ENCODE assay signal across 28 cellular contexts in genomic region chr14:34426313-34427295, GRCh38.
"Had no signal": no experiment of that assay in that cellular context is flagged by ENCODE, and none has a peak within 500 bp of the region (broad histone marks: within the 10 kb centered on the region; RNA-seq: fewer than 3 reads in every experiment).

No MANE protein-coding gene starts in this region.

- FAIRE-seq: endothelial cell of umbilical vein, TTC549 had no signal

- H3K9me3 ChIP-seq: esophagus muscularis mucosa, gastroesophageal sphincter, psoas muscle, right atrium auricular region, suprapubic skin, vagina had no signal

- H3K27ac Mint-ChIP-seq: activated CD4-positive, alpha-beta T cell treated with anti-CD3 and anti-CD28 coated beads for 36 hours; activated T-helper 2 cell treated with anti-CD3 and anti-CD28 coated beads, Interferon-gamma antibody, Interleukin-2, Interleukin-4, amounts not matched to agents 10 μg/mL and 5 μg/mL and 100 μg/mL, durations not matched to agents 14 hours and 24 hours and 36 hours; brain; effector memory CD8-positive, alpha-beta T cell; natural killer cell treated with Interleukin-12 subunit alpha and Interleukin-12 subunit beta and Interleukin-15 and Interleukin-18, amount 100 ng/mL, for 72 hours; stimulated activated naive CD8-positive, alpha-beta T cell treated with anti-CD3 and anti-CD28 coated beads, Interleukin-15, amount 100 ng/mL, for 72 hours; T-cell; T-helper 2 cell treated with Interferon-gamma antibody and Interleukin-4, amounts not matched to agents 5 μg/mL and 100 μg/mL, for 36 hours had no signal

- H3K27me3 Mint-ChIP-seq: activated CD4-positive, alpha-beta T cell treated with anti-CD3 and anti-CD28 coated beads for 36 hours; stimulated activated naive CD8-positive, alpha-beta T cell treated with anti-CD3 and anti-CD28 coated beads, Interleukin-15, amount 100 ng/mL, for 72 hours; type B pancreatic cell had no signal

- H3K4me3 ChIP-seq: esophagus muscularis mucosa, gastroesophageal sphincter, lung, psoas muscle, right atrium auricular region, suprapubic skin, vagina had no signal

- ATAC-seq: activated CD4-positive, alpha-beta T cell treated with anti-CD3 and anti-CD28 coated beads for 36 hours; activated T-cell treated with anti-CD3 and anti-CD28 coated beads, Interleukin-2, amount 50 U/mL, for 4 hours; effector memory CD8-positive, alpha-beta T cell; gastroesophageal sphincter; natural killer cell treated with Interleukin-12 subunit alpha and Interleukin-12 subunit beta and Interleukin-15 and Interleukin-18, amount 100 ng/mL, for 72 hours; stimulated activated naive CD8-positive, alpha-beta T cell treated with anti-CD3 and anti-CD28 coated beads, Interleukin-15, amount 100 ng/mL, for 72 hours; T-cell had no signal

- H3K4me1 Mint-ChIP-seq: activated CD4-positive, alpha-beta T cell treated with anti-CD3 and anti-CD28 coated beads for 36 hours; brain; stimulated activated naive CD8-positive, alpha-beta T cell treated with anti-CD3 and anti-CD28 coated beads, Interleukin-15, amount 100 ng/mL, for 72 hours; T-cell had no signal

- H3K36me3 ChIP-seq: esophagus muscularis mucosa, right atrium auricular region, suprapubic skin, vagina, WERI-Rb-1 had no signal

- H3K4me1 ChIP-seq: esophagus muscularis mucosa, gastroesophageal sphincter, psoas muscle, right atrium auricular region, suprapubic skin, vagina had no signal

- H3K27ac ChIP-seq: esophagus muscularis mucosa, gastroesophageal sphincter, psoas muscle, right atrium auricular region, suprapubic skin, vagina, WERI-Rb-1 had no signal

- H3K27me3 ChIP-seq: esophagus muscularis mucosa, gastroesophageal sphincter, right atrium auricular region, suprapubic skin, vagina had no signal

- DNase-seq: activated CD4-positive, alpha-beta T cell treated with anti-CD3 and anti-CD28 coated beads for 36 hours; activated CD4-positive, alpha-beta T cell treated with anti-CD3 and anti-CD28 coated beads, Interleukin-2, amount 50 U/mL, for 4 hours; activated CD8-positive, alpha-beta memory T cell treated with anti-CD3 and anti-CD28 coated beads for 24 hours; activated CD8-positive, alpha-beta memory T cell treated with anti-CD3 and anti-CD28 coated beads, Interleukin-2, amount 50 U/mL, for 4 hours; activated naive CD4-positive, alpha-beta T cell treated with Interleukin-2 at 50 U/mL for 16 hours; activated T-cell treated with anti-CD3 and anti-CD28 coated beads, Interleukin-2, amount 50 U/mL, for 4 hours; caudate nucleus; effector memory CD8-positive, alpha-beta T cell; head of caudate nucleus; islet precursor cell; psoas muscle; stimulated activated CD4-positive, alpha-beta T cell treated with anti-CD3 and anti-CD28 coated beads, Interleukin-1b, Interleukin-23, amount 100 ng/mL, for 48 hours; stimulated activated naive CD8-positive, alpha-beta T cell treated with anti-CD3 and anti-CD28 coated beads, Interleukin-15, amount 100 ng/mL, for 72 hours; T-cell; WERI-Rb-1 had no signal

- H3K36me3 Mint-ChIP-seq: natural killer cell treated with Interleukin-12 subunit alpha and Interleukin-12 subunit beta and Interleukin-15 and Interleukin-18, amount 100 ng/mL, for 72 hours had no signal

- H3K9me3 Mint-ChIP-seq: activated T-helper 2 cell treated with anti-CD3 and anti-CD28 coated beads, Interferon-gamma antibody, Interleukin-2, Interleukin-4, amounts not matched to agents 10 μg/mL and 5 μg/mL and 100 μg/mL, durations not matched to agents 14 hours and 24 hours and 36 hours; T-helper 2 cell treated with Interferon-gamma antibody and Interleukin-4, amounts not matched to agents 5 μg/mL and 100 μg/mL, for 36 hours; type B pancreatic cell had no signal

- H3K4me3 Mint-ChIP-seq: activated CD4-positive, alpha-beta T cell treated with anti-CD3 and anti-CD28 coated beads for 36 hours; activated T-cell treated with anti-CD3 and anti-CD28 coated beads, Interleukin-2, amount 50 U/mL, for 4 hours; brain; effector memory CD8-positive, alpha-beta T cell; natural killer cell treated with Interleukin-12 subunit alpha and Interleukin-12 subunit beta and Interleukin-15 and Interleukin-18, amount 100 ng/mL, for 72 hours; stimulated activated naive CD8-positive, alpha-beta T cell treated with anti-CD3 and anti-CD28 coated beads, Interleukin-15, amount 100 ng/mL, for 72 hours; T-cell; T-helper 2 cell treated with Interferon-gamma antibody and Interleukin-4, amounts not matched to agents 5 μg/mL and 100 μg/mL, for 36 hours; type B pancreatic cell had no signal
